Comparison of ENCODE assay signal across 8 cellular contexts in genomic region chr12:56315626-56316473, GRCh38. TPM values are rescaled to one million over a fixed set of nuclear protein-coding genes. Genes with fewer than 3 reads are reported as not detected.
A peak's percentile ranks its signal among the peaks of the same experiment; 100 is the strongest.
DNase-seq lines count a peak whose midpoint lies in the region; ATAC-seq and TF ChIP-seq lines count a peak whose summit lies in the region.

CNPY2 (minus strand) TSS chr12:56315988; CDS start chr12:56315217, 771 bp downstream.

- H3K4me1 ChIP-seq in liver (ENCODE audit: control insufficient read depth in 4 of 4, insufficient read depth in 4 of 4, low read length in 3 of 4) = peaks cover 0 to 20% (median 14%) of the 10 kb centered on the region in 4 donors

- H3K27me3 ChIP-seq in dorsolateral prefrontal cortex (no peaks in the 10 kb centered on the region), liver (ENCODE audit: control insufficient read depth in 4 of 4, insufficient read depth in 4 of 4, low read length in 3 of 4) (no peaks in the 10 kb centered on the region)

- TF ChIP-seq RAD21 in liver (IDR thresholded peaks at IDR 0.05) = peak; percentile 52 to 59

- DNase-seq in CD1c-positive myeloid dendritic cell (ENCODE audit: extremely low spot score) (peak; percentile 96), NCI-H82 (lab: John Stamatoyannopoulos, UW) (peak; percentile 98), dorsolateral prefrontal cortex (peak; percentile 74 to 97 (median 92))
- DNase-seq in activated CD4-positive, alpha-beta T cell treated with anti-CD3 and anti-CD28 coated beads, Interleukin-2, amount 50 U/mL, for 48 hours = peak; percentile 93 to 96
- DNase-seq in stimulated activated CD4-positive, alpha-beta T cell treated with anti-CD3 and anti-CD28 coated beads, Interleukin-4, amount 100 ng/mL, for 24 hours = peak; percentile 93

- intact Hi-C loops in dorsolateral prefrontal cortex (cut with DNase I) = loop anchor here (1.0 to 5.0 kb wide), 3 partner anchors 15 to 146 kb away; partner anchors contain the start of genes CS (in 1 of the 2) and STAT2 (in 1 of the 2)

- H3K27ac ChIP-seq in dorsolateral prefrontal cortex (peak within 1 kb of the TSS; percentile 67 to 100 (median 96)), liver (ENCODE audit: low read depth in 1 of 2, low read length in 2 of 2) (peak within 1 kb of the TSS; percentile 86 to 98)

- peaks cover 15 to 29% (median 20%) of the 10 kb centered on the region in 4 donors for H3K36me3 ChIP-seq in liver (ENCODE audit: control insufficient read depth in 4 of 4, insufficient read depth in 3 of 4, low read depth in 1 of 4, low read length in 3 of 4)

- WGBS in liver = under 1% methylated on average over 62 of the region's 62 CpGs

- H3K4me3 ChIP-seq in dorsolateral prefrontal cortex (peak within 1 kb of the TSS; percentile 64 to 100 (median 92)), liver (ENCODE audit: low read depth in 1 of 3, low read length in 3 of 3) (peak within 1 kb of the TSS; percentile 67 to 81 (median 69))

- peak within 1 kb of the TSS; percentile 72 to 88 for H3K9ac ChIP-seq in liver (ENCODE audit: low read depth in 1 of 2, low read length in 2 of 2)

- ATAC-seq in GM19397 (IDR thresholded peaks at IDR 0.05; ENCODE audit: unreplicated experiment) (peak; percentile 87), HG03571 (IDR thresholded peaks at IDR 0.05; ENCODE audit: unreplicated experiment) (peak; percentile 80)

- TF ChIP-seq CTCF in dorsolateral prefrontal cortex (IDR thresholded peaks at IDR 0.05 in 54 of 56, conservative IDR thresholded peaks at IDR 0.05 in 2 of 56; ENCODE audit: low read depth in 1 of 56, partially characterized antibody in 56 of 56) = peak in 39 of 56 donors; percentile 5 to 60 (median 25)
- TF ChIP-seq CTCF in liver (IDR thresholded peaks at IDR 0.05; ENCODE audit: low read depth, low read length, missing input control) = no peak

- H3K9me3 ChIP-seq in liver (ENCODE audit: control insufficient read depth in 4 of 4, low read length in 3 of 4) = no peaks in the 10 kb centered on the region

TF ChIP-seq in liver, 16 proteins besides CTCF, POLR2A, EP300 and RAD21:
- TF ChIP-seq HNF4G (IDR thresholded peaks at IDR 0.05) = no peak
- TF ChIP-seq ATF3 (IDR thresholded peaks at IDR 0.05) = no peak
- TF ChIP-seq RXRA (IDR thresholded peaks at IDR 0.05) = peak; percentile 73 to 78
- TF ChIP-seq EGR1 (IDR thresholded peaks at IDR 0.05; ENCODE audit: low read depth in 2 of 2) = no peak
- peak; percentile 73 for TF ChIP-seq TAF1 (conservative IDR thresholded peaks at IDR 0.05)
- TF ChIP-seq SP1 (IDR thresholded peaks at IDR 0.05) = peak; percentile 78
- TF ChIP-seq NR2F2 (IDR thresholded peaks at IDR 0.05) = peak; percentile 56
- TF ChIP-seq JUND (IDR thresholded peaks at IDR 0.05) = peak in 1 of 2 donors; percentile 37
- TF ChIP-seq MAX (IDR thresholded peaks at IDR 0.05) = peak; percentile 85
- peak; percentile 99 for TF ChIP-seq ZBTB33 (IDR thresholded peaks at IDR 0.05)
- TF ChIP-seq FOXA2 (IDR thresholded peaks at IDR 0.05) = no peak
- TF ChIP-seq YY1 (IDR thresholded peaks at IDR 0.05) = peak; percentile 92
- peak; percentile 49 to 70 for TF ChIP-seq HNF4A (conservative IDR thresholded peaks at IDR 0.05)
- TF ChIP-seq FOXA1 (IDR thresholded peaks at IDR 0.05) = no peak
- TF ChIP-seq, protein P1, sequence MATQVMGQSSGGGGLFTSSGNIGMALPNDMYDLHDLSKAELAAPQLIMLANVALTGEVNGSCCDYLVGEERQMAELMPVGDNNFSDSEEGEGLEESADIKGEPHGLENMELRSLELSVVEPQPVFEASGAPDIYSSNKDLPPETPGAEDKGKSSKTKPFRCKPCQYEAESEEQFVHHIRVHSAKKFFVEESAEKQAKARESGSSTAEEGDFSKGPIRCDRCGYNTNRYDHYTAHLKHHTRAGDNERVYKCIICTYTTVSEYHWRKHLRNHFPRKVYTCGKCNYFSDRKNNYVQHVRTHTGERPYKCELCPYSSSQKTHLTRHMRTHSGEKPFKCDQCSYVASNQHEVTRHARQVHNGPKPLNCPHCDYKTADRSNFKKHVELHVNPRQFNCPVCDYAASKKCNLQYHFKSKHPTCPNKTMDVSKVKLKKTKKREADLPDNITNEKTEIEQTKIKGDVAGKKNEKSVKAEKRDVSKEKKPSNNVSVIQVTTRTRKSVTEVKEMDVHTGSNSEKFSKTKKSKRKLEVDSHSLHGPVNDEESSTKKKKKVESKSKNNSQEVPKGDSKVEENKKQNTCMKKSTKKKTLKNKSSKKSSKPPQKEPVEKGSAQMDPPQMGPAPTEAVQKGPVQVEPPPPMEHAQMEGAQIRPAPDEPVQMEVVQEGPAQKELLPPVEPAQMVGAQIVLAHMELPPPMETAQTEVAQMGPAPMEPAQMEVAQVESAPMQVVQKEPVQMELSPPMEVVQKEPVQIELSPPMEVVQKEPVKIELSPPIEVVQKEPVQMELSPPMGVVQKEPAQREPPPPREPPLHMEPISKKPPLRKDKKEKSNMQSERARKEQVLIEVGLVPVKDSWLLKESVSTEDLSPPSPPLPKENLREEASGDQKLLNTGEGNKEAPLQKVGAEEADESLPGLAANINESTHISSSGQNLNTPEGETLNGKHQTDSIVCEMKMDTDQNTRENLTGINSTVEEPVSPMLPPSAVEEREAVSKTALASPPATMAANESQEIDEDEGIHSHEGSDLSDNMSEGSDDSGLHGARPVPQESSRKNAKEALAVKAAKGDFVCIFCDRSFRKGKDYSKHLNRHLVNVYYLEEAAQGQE (IDR thresholded peaks at IDR 0.05) = peak; percentile 69
- TF ChIP-seq GABPA (IDR thresholded peaks at IDR 0.05 in 1 of 2, conservative IDR thresholded peaks at IDR 0.05 in 1 of 2) = peak in 1 of 2 donors; percentile 69

RNA-seq across cellular contexts. Expression of gene CNPY2, which starts in this region (rescaled TPM):
- 100 to 1,000 TPM in 34 of 120 experiments, 10 to 100 TPM in 86; 65.8 to 125 (median 92.3) TPM for total RNA-seq in dorsolateral prefrontal cortex
- total RNA-seq in liver = 10 to 100 TPM; 24.6 to 68.7 TPM
- polyA plus RNA-seq in liver = 100 to 1,000 TPM in 1 of 2 donors, 10 to 100 TPM in 1; 72.6 to 163 TPM

Comparison
In these comparisons a context has a peak if more than half of its experiments do, and no peak if none do; other contexts are left out.
1. Peak in every context shown above with its lines: DNase-seq, ATAC-seq, H3K4me3 ChIP-seq and H3K27ac ChIP-seq.